In the genomic region with DNA sequence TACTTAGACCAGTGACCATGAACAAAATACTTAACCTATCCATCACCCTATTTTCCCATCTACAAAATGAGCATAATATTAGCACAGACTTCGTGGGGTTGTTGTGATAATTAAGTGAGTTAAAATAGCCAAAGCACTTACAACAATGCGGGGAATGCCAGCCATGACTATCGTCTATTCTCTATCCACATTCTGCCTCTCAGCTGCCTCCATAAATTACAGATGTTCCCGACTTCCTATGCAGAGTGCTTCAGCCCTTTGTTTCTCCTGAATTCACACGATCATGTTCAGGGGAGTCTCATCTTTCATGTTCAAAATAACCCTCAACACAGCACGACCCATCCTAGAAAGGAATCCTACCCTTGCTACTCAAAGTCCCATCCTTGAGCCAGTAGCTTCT, we compare ENCODE assay signal across 15 cellular contexts.
A peak's percentile ranks its signal among the peaks of the same experiment; 100 is the strongest.
DNase-seq lines count a peak whose midpoint lies in the region; ATAC-seq and TF ChIP-seq lines count a peak whose summit lies in the region.
"Had no signal": no experiment of that assay in that cellular context is flagged by ENCODE, and none has a peak within 500 bp of the region (broad histone marks: within the 10 kb centered on the region; RNA-seq: fewer than 3 reads in every experiment).

No MANE protein-coding gene starts in this region.

- no peaks in the 10 kb centered on the region for H3K27me3 ChIP-seq in H9 (ENCODE audit: insufficient read depth, low read length)
- H3K27me3 ChIP-seq: BLaER1 had no signal

- no peak overlapping the region for H2BK12ac ChIP-seq in H9 (ENCODE audit: insufficient read length, low read depth, low read length)

- TF ChIP-seq CTCF in H9 (conservative IDR thresholded peaks at IDR 0.05) = no peak
- no peak for TF ChIP-seq CTCF in neural crest cell (conservative IDR thresholded peaks at IDR 0.05)
- TF ChIP-seq CTCF in osteocyte (IDR thresholded peaks at IDR 0.05) = no peak

- H3K4me3 Mint-ChIP-seq in H9 = no peak overlapping the region
- no peak overlapping the region for H3K4me3 Mint-ChIP-seq in neural crest cell
- H3K4me3 Mint-ChIP-seq in osteocyte (ENCODE audit: unreplicated experiment) = no peak overlapping the region
- H3K4me3 Mint-ChIP-seq: CD8-positive, alpha-beta memory T cell had no signal

- no peak overlapping the region for H3K56ac ChIP-seq in H9 (ENCODE audit: insufficient read length, low read depth, low read length)

- no peak overlapping the region for H4K91ac ChIP-seq in H9 (ENCODE audit: insufficient read length, low read depth, low read length)

- H3K27me3 Mint-ChIP-seq in H9 (ENCODE audit: low read depth) (peaks cover 24% of the 10 kb centered on the region), neural crest cell (ENCODE audit: low read depth) (peaks cover 15% of the 10 kb centered on the region), osteocyte (ENCODE audit: unreplicated experiment) (peaks cover 4% of the 10 kb centered on the region)

- no peak overlapping the region for H2BK120ac ChIP-seq in H9 (ENCODE audit: low read depth, low read length, poor library complexity, severe bottlenecking)

- H3K4me2 ChIP-seq in H9 (ENCODE audit: insufficient read depth, insufficient read length, low read length) = no peak overlapping the region
- H3K4me2 ChIP-seq: BLaER1 had no signal

- peaks cover 3 to 4% (median 4%) of the 10 kb centered on the region in 3 experiments; a peak in 4 of 7 replicates for H3K36me3 Mint-ChIP-seq in H9 (ENCODE audit: insufficient read depth in 1 of 3, low read depth in 3 of 3)
- peaks cover 2% of the 10 kb centered on the region for H3K36me3 Mint-ChIP-seq in neural crest cell (ENCODE audit: low read depth)
- no peaks in the 10 kb centered on the region for H3K36me3 Mint-ChIP-seq in osteocyte (ENCODE audit: unreplicated experiment)
- H3K36me3 Mint-ChIP-seq: CD8-positive, alpha-beta memory T cell had no signal

- intact Hi-C loops in Right ventricle myocardium inferior (cut with DNase I) = no loop called here

- no peaks in the 10 kb centered on the region for H4K20me1 ChIP-seq in H9 (ENCODE audit: control insufficient read depth, insufficient read depth, insufficient read length)
- H4K20me1 ChIP-seq: BLaER1 had no signal

- no peak for ATAC-seq in Right ventricle myocardium inferior
- ATAC-seq: GM12878, HepG2 had no signal

- no peak overlapping the region for H2BK15ac ChIP-seq in H9 (ENCODE audit: low read depth, low read length)

- no peaks in the 10 kb centered on the region for H3K9me3 ChIP-seq in H9 (ENCODE audit: control insufficient read depth, low read depth, low read length)
- H3K9me3 ChIP-seq: Caco-2, HAP-1 had no signal

- DNase-seq in EH (ENCODE audit: low read depth) (peak; percentile 19), H9 (no peak), left kidney (ENCODE audit: low read depth, low spot score) (peak; percentile 37), neural crest cell (ENCODE audit: low read depth, low spot score) (no peak), Right ventricle myocardium inferior (ENCODE audit: missing footprints) (no peak), 8988T (no peak), osteocyte (ENCODE audit: extremely low spot score, unreplicated experiment) (no peak)
- DNase-seq: AML-193; Caco-2; CD8-positive, alpha-beta memory T cell; GM23248 had no signal

- H3K18ac ChIP-seq in H9 (ENCODE audit: insufficient read length, low read depth, low read length) = no peak overlapping the region

- peaks cover 14% of the 10 kb centered on the region for H3K4me1 ChIP-seq in H9 (ENCODE audit: insufficient read depth, low read length)
- H3K4me1 ChIP-seq: BLaER1, HAP-1 had no signal

- H3K27ac Mint-ChIP-seq in H9 (peak overlapping the region in 1 of 3 experiments; percentile 17; a peak in 1 of 7 replicates), neural crest cell (ENCODE audit: unreplicated experiment) (peak overlapping the region; percentile 10), osteocyte (ENCODE audit: unreplicated experiment) (no peak overlapping the region)
- H3K27ac Mint-ChIP-seq: CD8-positive, alpha-beta memory T cell had no signal

- no peak overlapping the region for H4K5ac ChIP-seq in H9 (ENCODE audit: insufficient read length, low read depth, low read length)

- WGBS in H9 (ENCODE audit: extremely low coverage, insufficient read length, low lambda C conversion rate) = no CpG with 5 or more reads among the region's 6 CpGs

- no peak overlapping the region for H2AK5ac ChIP-seq in H9 (ENCODE audit: insufficient read length, low read length)

- H3K79me2 ChIP-seq in H9 (ENCODE audit: insufficient read depth, low read length) = no peaks in the 10 kb centered on the region

- peaks cover 28 to 32% of the 10 kb centered on the region in 2 experiments for H3K4me1 Mint-ChIP-seq in H9
- H3K4me1 Mint-ChIP-seq in neural crest cell = peaks cover 18% of the 10 kb centered on the region
- H3K4me1 Mint-ChIP-seq in osteocyte (ENCODE audit: unreplicated experiment) = no peaks in the 10 kb centered on the region
- H3K4me1 Mint-ChIP-seq: CD8-positive, alpha-beta memory T cell had no signal

- H3K4ac ChIP-seq in H9 (ENCODE audit: low read depth, low read length) = no peak overlapping the region

- H3T11ph ChIP-seq in H9 (ENCODE audit: low read length) = no peak overlapping the region

- H2BK20ac ChIP-seq in H9 (ENCODE audit: low read depth, low read length, poor library complexity, severe bottlenecking) = no peak overlapping the region

- no peaks in the 10 kb centered on the region for H3K79me1 ChIP-seq in H9 (ENCODE audit: insufficient read depth, low read depth, low read length, poor library complexity, severe bottlenecking)

- no peak overlapping the region for H2BK5ac ChIP-seq in H9 (ENCODE audit: insufficient read length, low read length)

- H2AFZ ChIP-seq in H9 (ENCODE audit: low read length) = no peak overlapping the region
- H2AFZ ChIP-seq: GM23248 had no signal

- H3K9me3 Mint-ChIP-seq in H9 (peaks cover 0 to 5% of the 10 kb centered on the region in 2 experiments; a peak in 3 of 5 replicates), neural crest cell (peaks cover 5% of the 10 kb centered on the region), osteocyte (ENCODE audit: unreplicated experiment) (peaks cover 8% of the 10 kb centered on the region)

- no peak overlapping the region for H4K8ac ChIP-seq in H9 (replicated peaks; ENCODE audit: insufficient read length, low read depth, low read length)

- H3K23me2 ChIP-seq in H9 (ENCODE audit: insufficient read length, low read depth, low read length, poor library complexity, severe bottlenecking) = no peaks in the 10 kb centered on the region

- H3K14ac ChIP-seq in H9 (ENCODE audit: insufficient read depth, low read length) = no peak overlapping the region

- H3K9ac ChIP-seq in H9 (ENCODE audit: extremely low read depth, insufficient read length, low read length) = no peak overlapping the region
- H3K9ac ChIP-seq: BLaER1, GM23248 had no signal

- H3K23ac ChIP-seq in H9 (ENCODE audit: insufficient read length, low read depth, low read length) = no peak overlapping the region

- H3K27ac ChIP-seq in H9 (ENCODE audit: insufficient read length, low read depth, low read length) = peak overlapping the region; percentile 33
- H3K27ac ChIP-seq: BLaER1, GM23248 had no signal

Comparison
In these comparisons a context has a peak if more than half of its experiments do, and no peak if none do; other contexts are left out.
1. DNase-seq: peak in EH (single experiment) and left kidney (single experiment); none in H9 (single experiment), neural crest cell (single experiment), Right ventricle myocardium inferior (single experiment), 8988T (single experiment) and osteocyte (single experiment).